ENCODE assay signal across 35 cellular contexts in the genomic region with DNA sequence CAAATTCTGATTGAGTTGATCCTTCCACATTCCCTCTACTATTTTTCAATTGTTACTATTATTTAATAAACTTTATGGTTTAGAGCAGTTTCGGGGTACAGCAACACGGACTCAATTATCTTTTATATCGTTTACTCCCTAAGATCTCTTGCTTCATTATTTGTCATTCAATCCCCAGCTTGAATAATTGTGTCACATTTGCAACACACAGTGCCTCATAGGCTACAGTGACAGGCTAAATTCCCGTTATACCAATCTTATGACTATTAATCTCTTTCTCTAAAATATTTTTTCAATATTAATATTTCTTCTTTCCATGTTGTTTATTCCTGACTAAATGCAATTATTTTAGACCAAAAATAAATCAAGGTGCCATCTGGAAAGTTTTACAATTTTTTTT. TPM values are rescaled to one million over a fixed set of nuclear protein-coding genes. Genes with fewer than 3 reads are reported as not detected.
"Had no signal": no experiment of that assay in that cellular context is flagged by ENCODE, and none has a peak within 500 bp of the region (broad histone marks: within the 10 kb centered on the region; RNA-seq: fewer than 3 reads in every experiment).

No MANE protein-coding gene starts in this region.

- H3K9me3 ChIP-seq: MG63 had no signal

- H3K36me3 ChIP-seq: MG63 had no signal

- H3K27me3 ChIP-seq: MG63 had no signal

- H3K4me3 ChIP-seq: MG63 had no signal

- H3K27ac ChIP-seq: KMS-11 had no signal

- DNase-seq: Karpas-422, Kasumi-1, KG1, MG63, MM.1S, MV-4-11, NCI-H1048, NCI-H1092, NCI-H1092 treated with DMSO at 0.1 percent for 48 hours, NCI-H1105, NCI-H1105 treated with DMSO at 0.1 percent for 48 hours, NCI-H1417, NCI-H1417 treated with DMSO at 0.1 percent for 48 hours, NCI-H1436, NCI-H1436 treated with DMSO at 0.1 percent for 48 hours, NCI-H146, NCI-H1694, NCI-H187, NCI-H187 treated with DMSO at 0.1 percent for 48 hours, NCI-H1930, NCI-H2029, NCI-H2029 treated with DMSO at 0.1 percent for 48 hours, NCI-H2081, NCI-H2081 treated with DMSO at 0.1 percent for 48 hours, NCI-H2107, NCI-H2171, NCI-H2171 treated with DMSO at 0.1 percent for 48 hours, NCI-H226, NCI-H345, NCI-H446, NCI-H446 treated with DMSO at 0.1 percent for 48 hours, NCI-H510A, NCI-H510A treated with DMSO at 0.1 percent for 48 hours had no signal

RNA-seq across cellular contexts. Expression of a gene that starts 4.0 kb away (rescaled TPM):
- total RNA-seq: M059J had no signal
